11 cellular contexts compared by ENCODE assay signal in the genomic region with DNA sequence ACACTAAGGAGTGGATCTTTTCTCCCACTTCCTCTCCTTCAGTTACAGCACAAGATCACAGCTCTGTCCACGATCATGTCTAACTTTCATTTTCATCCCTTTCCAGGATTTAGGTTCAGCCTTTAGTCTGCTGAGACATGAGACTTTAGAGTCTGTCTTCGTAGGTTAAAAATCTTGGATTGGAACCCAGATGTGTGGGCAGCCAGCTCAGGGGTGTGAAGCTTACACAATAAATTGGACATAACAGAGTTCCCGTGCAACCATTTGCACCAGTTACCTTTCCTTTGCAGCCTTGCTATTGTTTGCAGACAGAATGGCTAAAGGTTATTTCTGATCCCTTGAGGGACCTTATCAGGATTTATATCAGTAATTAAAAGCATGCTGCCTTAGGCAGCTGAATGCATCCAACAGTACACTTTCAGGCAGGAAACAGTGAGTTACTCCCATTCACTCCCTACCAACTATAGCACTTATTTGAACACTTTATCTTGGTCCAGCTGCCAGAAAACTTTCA.
DNase-seq lines count a peak whose midpoint lies in the region; ATAC-seq and TF ChIP-seq lines count a peak whose summit lies in the region.
"Had no signal": no experiment of that assay in that cellular context is flagged by ENCODE, and none has a peak within 500 bp of the region (broad histone marks: within the 10 kb centered on the region; RNA-seq: fewer than 3 reads in every experiment).

No MANE protein-coding gene starts in this region.

- H3K79me2 ChIP-seq in SK-N-SH (ENCODE audit: insufficient read depth): no peaks in the 10 kb centered on the region

- peak; percentile 26; the same call in 1 of the 2 replicates for TF ChIP-seq RAD21 in SK-N-SH (IDR thresholded peaks at IDR 0.05; ENCODE audit: low read length)

- peak in 1 of 4 donors; percentile 23 for ATAC-seq in psoas muscle

- no peaks in the 10 kb centered on the region for H3K9me2 ChIP-seq in SK-N-SH

- H3K27ac ChIP-seq in SK-N-SH (ENCODE audit: low read depth in 2 of 2, low read length in 1 of 2) (peak overlapping the region in 1 of 2 experiments; percentile 74; a peak in 1 of 4 replicates), psoas muscle (peak overlapping the region; percentile 21), WERI-Rb-1 (no peak overlapping the region)

- H3K9me3 ChIP-seq in SK-N-SH: no peaks in the 10 kb centered on the region
- no peaks in the 10 kb centered on the region for H3K9me3 ChIP-seq in psoas muscle
- no peaks in the 10 kb centered on the region for H3K9me3 ChIP-seq in WERI-Rb-1 (ENCODE audit: severe bottlenecking)
- H3K9me3 ChIP-seq: testis had no signal

- H3K27ac Mint-ChIP-seq in activated T-helper 2 cell treated with anti-CD3 and anti-CD28 coated beads, Interferon-gamma antibody, Interleukin-2, Interleukin-4, amounts not matched to agents 10 μg/mL and 5 μg/mL and 100 μg/mL, durations not matched to agents 14 hours and 24 hours and 36 hours: no peak overlapping the region
- no peak overlapping the region for H3K27ac Mint-ChIP-seq in mesothelial cell of epicardium
- H3K27ac Mint-ChIP-seq: CD8-positive, alpha-beta memory T cell had no signal

- peak in 1 of 2 experiments; percentile 65; a peak in 1 of 4 replicates for TF ChIP-seq EP300 in SK-N-SH (IDR thresholded peaks at IDR 0.05; ENCODE audit: borderline replicate concordance in 1 of 2, low read depth in 1 of 2, low read length in 1 of 2)

- no peaks in the 10 kb centered on the region for H4K20me1 ChIP-seq in SK-N-SH (ENCODE audit: insufficient read depth)

- POLR2A ChIA-PET in SK-N-SH (lab: Yijun Ruan, JAX): interaction anchor here (0.7 to 1.1 kb wide), 2 partner anchors 22 to 56 kb away, joined by 3 to 4 read pairs; no protein-coding TSS in a partner anchor

- intact Hi-C loops in psoas muscle (cut with DNase I): no loop called here
- intact Hi-C loops in activated T-helper 2 cell treated with anti-CD3 and anti-CD28 coated beads, Interferon-gamma antibody, Interleukin-2, Interleukin-4, amounts not matched to agents 10 μg/mL and 5 μg/mL and 100 μg/mL, durations not matched to agents 14 hours and 24 hours and 36 hours (cut with micrococcal nuclease): no loop called here

- H3K27me3 ChIP-seq in SK-N-SH (ENCODE audit: insufficient read depth) (no peaks in the 10 kb centered on the region), psoas muscle (ENCODE audit: insufficient read depth in 3 of 3, low read length in 2 of 3) (no peaks in the 10 kb centered on the region), WERI-Rb-1 (ENCODE audit: insufficient read depth, low read depth, severe bottlenecking) (no peaks in the 10 kb centered on the region)
- H3K27me3 ChIP-seq: testis had no signal

- no peak for TF ChIP-seq CTCF in SK-N-SH (IDR thresholded peaks at IDR 0.05)
- no peak for TF ChIP-seq CTCF in fibroblast of the aortic adventitia (IDR thresholded peaks at IDR 0.05; ENCODE audit: insufficient read depth, low read length)
- no peak for TF ChIP-seq CTCF in psoas muscle (IDR thresholded peaks at IDR 0.05)
- no peak for TF ChIP-seq CTCF in WERI-Rb-1 (IDR thresholded peaks at IDR 0.05; ENCODE audit: low read depth, low read length)
- TF ChIP-seq CTCF in mesothelial cell of epicardium (IDR thresholded peaks at IDR 0.05; ENCODE audit: unreplicated experiment): no peak

- no peaks in the 10 kb centered on the region for H3K36me3 Mint-ChIP-seq in activated T-helper 2 cell treated with anti-CD3 and anti-CD28 coated beads, Interferon-gamma antibody, Interleukin-2, Interleukin-4, amounts not matched to agents 10 μg/mL and 5 μg/mL and 100 μg/mL, durations not matched to agents 14 hours and 24 hours and 36 hours (ENCODE audit: low read depth)
- no peaks in the 10 kb centered on the region for H3K36me3 Mint-ChIP-seq in mesothelial cell of epicardium
- H3K36me3 Mint-ChIP-seq: CD8-positive, alpha-beta memory T cell had no signal

- H3K4me1 Mint-ChIP-seq in activated T-helper 2 cell treated with anti-CD3 and anti-CD28 coated beads, Interferon-gamma antibody, Interleukin-2, Interleukin-4, amounts not matched to agents 10 μg/mL and 5 μg/mL and 100 μg/mL, durations not matched to agents 14 hours and 24 hours and 36 hours (ENCODE audit: low read depth): no peaks in the 10 kb centered on the region
- H3K4me1 Mint-ChIP-seq in mesothelial cell of epicardium: peaks cover 12% of the 10 kb centered on the region
- H3K4me1 Mint-ChIP-seq: CD8-positive, alpha-beta memory T cell had no signal

- H3K4me1 ChIP-seq in SK-N-SH (ENCODE audit: control insufficient read depth in 1 of 2, insufficient read depth in 2 of 2, low read depth in 1 of 2, low read length in 1 of 2): peaks cover 0 to 21% of the 10 kb centered on the region in 2 experiments; a peak in 2 of 4 replicates
- H3K4me1 ChIP-seq in psoas muscle: peaks cover 2% of the 10 kb centered on the region
- H3K4me1 ChIP-seq: testis had no signal

- H3K9ac ChIP-seq in SK-N-SH: no peak overlapping the region

- no peaks in the 10 kb centered on the region for H3F3A ChIP-seq in SK-N-SH (replicated peaks; ENCODE audit: insufficient read depth)

- no peak overlapping the region for H2AFZ ChIP-seq in SK-N-SH (ENCODE audit: low read depth)

- 17% methylated on average over 3 of the region's 3 CpGs for WGBS in SK-N-SH (ENCODE audit: low lambda C conversion rate)
- WGBS in psoas muscle, 3 donors: 23 to 31% (median 23%) methylated on average over 3 of the region's 3 CpGs

- H3K4me3 ChIP-seq in SK-N-SH (ENCODE audit: low read depth in 2 of 2, low read length in 1 of 2): peak overlapping the region; percentile 23 to 30; a peak in 2 of 4 replicates
- peak overlapping the region; percentile 31 for H3K4me3 ChIP-seq in fibroblast of the aortic adventitia (ENCODE audit: low read depth, low read length)
- peak overlapping the region; percentile 29 for H3K4me3 ChIP-seq in psoas muscle
- no peak overlapping the region for H3K4me3 ChIP-seq in WERI-Rb-1 (ENCODE audit: low read depth, low read length)
- H3K4me3 ChIP-seq: testis had no signal

- H3K9me3 Mint-ChIP-seq in activated T-helper 2 cell treated with anti-CD3 and anti-CD28 coated beads, Interferon-gamma antibody, Interleukin-2, Interleukin-4, amounts not matched to agents 10 μg/mL and 5 μg/mL and 100 μg/mL, durations not matched to agents 14 hours and 24 hours and 36 hours: no peaks in the 10 kb centered on the region
- H3K9me3 Mint-ChIP-seq in mesothelial cell of epicardium: no peaks in the 10 kb centered on the region
- H3K9me3 Mint-ChIP-seq: CD8-positive, alpha-beta memory T cell had no signal

- no peak overlapping the region for H3K4me3 Mint-ChIP-seq in activated T-helper 2 cell treated with anti-CD3 and anti-CD28 coated beads, Interferon-gamma antibody, Interleukin-2, Interleukin-4, amounts not matched to agents 10 μg/mL and 5 μg/mL and 100 μg/mL, durations not matched to agents 14 hours and 24 hours and 36 hours (ENCODE audit: low read depth)
- H3K4me3 Mint-ChIP-seq in mesothelial cell of epicardium: no peak overlapping the region
- H3K4me3 Mint-ChIP-seq: CD8-positive, alpha-beta memory T cell had no signal

- CTCF ChIA-PET in SK-N-SH (lab: Yijun Ruan, JAX): interaction anchor here (0.7 to 4.7 kb wide), 9 partner anchors 14 to 135 kb away, joined by 3 to 31 read pairs (median 5); no protein-coding TSS in a partner anchor

- H3K36me3 ChIP-seq in SK-N-SH (replicated peaks in 1 of 2; ENCODE audit: control insufficient read depth in 1 of 2, insufficient read depth in 2 of 2, low read length in 1 of 2) (no peaks in the 10 kb centered on the region), psoas muscle (ENCODE audit: insufficient read depth in 1 of 2, low read depth in 1 of 2) (no peaks in the 10 kb centered on the region), WERI-Rb-1 (no peaks in the 10 kb centered on the region)

- peak; percentile 27 for DNase-seq in DMS 273 treated with DMSO at 0.1 percent for 48 hours (lab: John Stamatoyannopoulos, UW)
- peak; percentile 44 for DNase-seq in SK-N-SH
- peak; percentile 88 for DNase-seq in fibroblast of the aortic adventitia (ENCODE audit: low read depth)
- no peak for DNase-seq in psoas muscle
- no peak for DNase-seq in activated T-helper 2 cell treated with anti-CD3 and anti-CD28 coated beads, Interferon-gamma antibody, Interleukin-2, Interleukin-4, amounts not matched to agents 10 μg/mL and 5 μg/mL and 100 μg/mL, durations not matched to agents 14 hours and 24 hours and 36 hours (ENCODE audit: low spot score)
- no peak for DNase-seq in WERI-Rb-1
- DNase-seq in mesothelial cell of epicardium (ENCODE audit: low spot score in 2 of 2, unreplicated experiment in 2 of 2): no peak
- no peak for DNase-seq in activated CD4-positive, CD25-positive, alpha-beta regulatory T cell (lab: John Stamatoyannopoulos, UW)
- DNase-seq: activated CD8-positive, alpha-beta memory T cell treated with anti-CD3 and anti-CD28 coated beads for 24 hours; CD8-positive, alpha-beta memory T cell; testis had no signal

- peak overlapping the region; percentile 41 for H3K4me2 ChIP-seq in SK-N-SH

- H3K27me3 Mint-ChIP-seq in activated T-helper 2 cell treated with anti-CD3 and anti-CD28 coated beads, Interferon-gamma antibody, Interleukin-2, Interleukin-4, amounts not matched to agents 10 μg/mL and 5 μg/mL and 100 μg/mL, durations not matched to agents 14 hours and 24 hours and 36 hours (ENCODE audit: low read depth): peaks cover 16% of the 10 kb centered on the region
- H3K27me3 Mint-ChIP-seq in mesothelial cell of epicardium (ENCODE audit: low read depth): no peaks in the 10 kb centered on the region

TF ChIP-seq in SK-N-SH, 30 proteins besides CTCF, POLR2A, EP300 and RAD21 (continues in another document):
- TF ChIP-seq CHD2 (IDR thresholded peaks at IDR 0.05; ENCODE audit: low read length, partially characterized antibody) (peak; percentile 20), GATA2 (CRISPR knock-in tag; IDR thresholded peaks at IDR 0.05) (peak; percentile 81), RCOR1 (IDR thresholded peaks at IDR 0.05; ENCODE audit: low read length) (peak; percentile 44; the same call in 1 of the 2 replicates), PBX3 (IDR thresholded peaks at IDR 0.05) (no peak)
- TF ChIP-seq, protein P1, sequence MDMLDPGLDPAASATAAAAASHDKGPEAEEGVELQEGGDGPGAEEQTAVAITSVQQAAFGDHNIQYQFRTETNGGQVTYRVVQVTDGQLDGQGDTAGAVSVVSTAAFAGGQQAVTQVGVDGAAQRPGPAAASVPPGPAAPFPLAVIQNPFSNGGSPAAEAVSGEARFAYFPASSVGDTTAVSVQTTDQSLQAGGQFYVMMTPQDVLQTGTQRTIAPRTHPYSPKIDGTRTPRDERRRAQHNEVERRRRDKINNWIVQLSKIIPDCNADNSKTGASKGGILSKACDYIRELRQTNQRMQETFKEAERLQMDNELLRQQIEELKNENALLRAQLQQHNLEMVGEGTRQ (IDR thresholded peaks at IDR 0.05; ENCODE audit: borderline replicate concordance, low read depth, low read length): no peak

Comparison
In these comparisons a context has a peak if more than half of its experiments do, and no peak if none do; other contexts are left out.
1. DNase-seq: peak in DMS 273 treated with DMSO at 0.1 percent for 48 hours (single experiment), SK-N-SH (single experiment) and fibroblast of the aortic adventitia (single experiment); none in psoas muscle (0 of 2), activated T-helper 2 cell treated with anti-CD3 and anti-CD28 coated beads, Interferon-gamma antibody, Interleukin-2, Interleukin-4, amounts not matched to agents 10 μg/mL and 5 μg/mL and 100 μg/mL, durations not matched to agents 14 hours and 24 hours and 36 hours (single experiment), WERI-Rb-1 (single experiment), mesothelial cell of epicardium (0 of 2) and activated CD4-positive, CD25-positive, alpha-beta regulatory T cell (0 of 4).